In the genomic region with DNA sequence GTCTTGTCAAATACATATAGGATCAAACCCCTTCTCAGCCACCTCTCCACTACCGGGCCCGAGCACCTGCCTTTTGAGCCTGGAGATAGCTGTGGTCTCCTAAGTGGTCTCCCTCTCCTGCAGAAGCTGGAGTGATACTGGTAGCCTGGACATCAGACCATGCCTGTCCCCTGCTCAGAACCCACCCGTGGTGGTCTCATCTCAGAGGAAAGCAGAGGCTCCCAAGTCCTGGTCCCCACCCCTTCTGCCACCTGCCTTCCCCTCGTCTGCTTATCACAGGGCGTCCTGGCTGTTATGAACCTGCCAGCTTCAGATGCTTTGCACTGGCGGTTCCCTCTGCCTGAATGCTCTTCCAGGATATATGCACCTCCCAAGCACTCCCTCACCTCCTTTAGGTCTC, we compare ENCODE assay signal across 29 cellular contexts.
"Had no signal": no experiment of that assay in that cellular context is flagged by ENCODE, and none has a peak within 500 bp of the region (broad histone marks: within the 10 kb centered on the region; RNA-seq: fewer than 3 reads in every experiment).

No MANE protein-coding gene starts in this region.

- H3K4me3 Mint-ChIP-seq: naive thymus-derived CD8-positive, alpha-beta T cell; natural killer cell treated with Interleukin-12 subunit alpha and Interleukin-12 subunit beta and Interleukin-15 and Interleukin-18, amount 100 ng/mL, for 72 hours; nephron progenitor cell; neural crest cell; stimulated activated effector memory CD8-positive, alpha-beta T cell treated with anti-CD3 and anti-CD28 coated beads, Interleukin-12 subunit alpha, Interleukin-12 subunit beta, amount 100 ng/mL, for 72 hours; stimulated activated naive B cell treated with anti-CD40 and anti-IgM and Interleukin-4, amounts not matched to agents 10 μg/mL and 1 μg/mL and 100 μg/mL, for 72 hours; stimulated activated naive CD8-positive, alpha-beta T cell treated with anti-CD3 and anti-CD28 coated beads, Interleukin-15, Interleukin-2, amounts not matched to agents 100 ng/mL and 50 ng/mL, for 24 hours had no signal

- H3K27ac Mint-ChIP-seq: natural killer cell treated with Interleukin-12 subunit alpha and Interleukin-12 subunit beta and Interleukin-15 and Interleukin-18, amount 100 ng/mL, for 72 hours; nephron progenitor cell; progenitor cell of endocrine pancreas; stimulated activated effector memory CD8-positive, alpha-beta T cell treated with anti-CD3 and anti-CD28 coated beads, Interleukin-12 subunit alpha, Interleukin-12 subunit beta, amount 100 ng/mL, for 72 hours; stimulated activated naive B cell treated with anti-CD40 and anti-IgM and Interleukin-4, amounts not matched to agents 10 μg/mL and 1 μg/mL and 100 μg/mL, for 72 hours; stimulated activated naive CD8-positive, alpha-beta T cell treated with anti-CD3 and anti-CD28 coated beads, Interleukin-15, Interleukin-2, amounts not matched to agents 100 ng/mL and 50 ng/mL, for 24 hours had no signal

- H3K27ac ChIP-seq: neutrophil, ovary, parathyroid adenoma, psoas muscle, right lobe of liver, sigmoid colon, stomach, thoracic aorta, thyroid gland, tibial nerve, upper lobe of left lung, vagina had no signal

- H3K36me3 ChIP-seq: neutrophil, ovary, right lobe of liver, sigmoid colon, stomach, thoracic aorta, thyroid gland, tibial nerve, upper lobe of left lung, vagina had no signal

- H3K4me3 ChIP-seq: ovary, psoas muscle, right lobe of liver, sigmoid colon, stomach, thoracic aorta, thyroid gland, tibial nerve, upper lobe of left lung, vagina had no signal

- H3K9ac ChIP-seq: parathyroid adenoma had no signal

- H3K9me3 Mint-ChIP-seq: natural killer cell treated with Interleukin-12 subunit alpha and Interleukin-12 subunit beta and Interleukin-15 and Interleukin-18, amount 100 ng/mL, for 72 hours; nephron progenitor cell; neural crest cell; stimulated activated effector memory CD8-positive, alpha-beta T cell treated with anti-CD3 and anti-CD28 coated beads, Interleukin-12 subunit alpha, Interleukin-12 subunit beta, amount 100 ng/mL, for 72 hours; stimulated activated naive B cell treated with anti-CD40 and anti-IgM and Interleukin-4, amounts not matched to agents 10 μg/mL and 1 μg/mL and 100 μg/mL, for 72 hours; stimulated activated naive CD8-positive, alpha-beta T cell treated with anti-CD3 and anti-CD28 coated beads, Interleukin-15, Interleukin-2, amounts not matched to agents 100 ng/mL and 50 ng/mL, for 24 hours had no signal

- DNase-seq: nephron progenitor cell; occipital lobe; ovary; psoas muscle; right cardiac atrium; sigmoid colon; small intestine; stimulated activated CD4-positive, alpha-beta T cell treated with anti-CD3 and anti-CD28 coated beads, Interleukin-15, amount 100 ng/mL, for 24 hours; stimulated activated CD4-positive, alpha-beta T cell treated with anti-CD3 and anti-CD28 coated beads, Interleukin-2, amount 100 ng/mL, for 24 hours; stimulated activated CD4-positive, alpha-beta T cell treated with anti-CD3 and anti-CD28 coated beads, Interleukin-2, amount 100 ng/mL, for 48 hours; stimulated activated CD4-positive, alpha-beta T cell treated with anti-CD3 and anti-CD28 coated beads, Interleukin-4, amount 100 ng/mL, for 24 hours; stimulated activated naive B cell treated with anti-CD40 and anti-IgM and Interleukin-4, amounts not matched to agents 10 μg/mL and 1 μg/mL and 100 μg/mL, for 72 hours; stimulated activated naive CD4-positive, alpha-beta T cell treated with Interleukin-2 at 50 U/mL for 16 hours; stomach; thyroid gland; trophoblast cell; upper lobe of left lung had no signal

- H3K9me3 ChIP-seq: neutrophil, ovary, psoas muscle, right lobe of liver, sigmoid colon, stomach, thoracic aorta, thyroid gland, tibial nerve, upper lobe of left lung, vagina had no signal

- H3K4me1 Mint-ChIP-seq: naive thymus-derived CD8-positive, alpha-beta T cell; neural crest cell; stimulated activated naive B cell treated with anti-CD40 and anti-IgM and Interleukin-4, amounts not matched to agents 10 μg/mL and 1 μg/mL and 100 μg/mL, for 72 hours had no signal

- ATAC-seq: naive thymus-derived CD8-positive, alpha-beta T cell; natural killer cell treated with Interleukin-12 subunit alpha and Interleukin-12 subunit beta and Interleukin-15 and Interleukin-18, amount 100 ng/mL, for 72 hours; psoas muscle; right cardiac atrium; stimulated activated effector memory CD8-positive, alpha-beta T cell treated with anti-CD3 and anti-CD28 coated beads, Interleukin-12 subunit alpha, Interleukin-12 subunit beta, amount 100 ng/mL, for 72 hours; stimulated activated naive B cell treated with anti-CD40 and anti-IgM and Interleukin-4, amounts not matched to agents 10 μg/mL and 1 μg/mL and 100 μg/mL, for 72 hours had no signal

- H3K27me3 ChIP-seq: ovary, right lobe of liver, sigmoid colon, thyroid gland, upper lobe of left lung, vagina had no signal

- H3K36me3 Mint-ChIP-seq: natural killer cell treated with Interleukin-12 subunit alpha and Interleukin-12 subunit beta and Interleukin-15 and Interleukin-18, amount 100 ng/mL, for 72 hours; stimulated activated effector memory CD8-positive, alpha-beta T cell treated with anti-CD3 and anti-CD28 coated beads, Interleukin-12 subunit alpha, Interleukin-12 subunit beta, amount 100 ng/mL, for 72 hours; stimulated activated naive B cell treated with anti-CD40 and anti-IgM and Interleukin-4, amounts not matched to agents 10 μg/mL and 1 μg/mL and 100 μg/mL, for 72 hours had no signal

- H3K4me1 ChIP-seq: parathyroid adenoma, psoas muscle, right lobe of liver, stomach, thyroid gland, tibial nerve, upper lobe of left lung, vagina had no signal
